Comparison of ENCODE assay signal across 8 cellular contexts in genomic region chr21:44338971-44339910, GRCh38. TPM values are rescaled to one million over a fixed set of nuclear protein-coding genes. Genes with fewer than 3 reads are reported as not detected.
A peak's percentile ranks its signal among the peaks of the same experiment; 100 is the strongest.
DNase-seq lines count a peak whose midpoint lies in the region; ATAC-seq and TF ChIP-seq lines count a peak whose summit lies in the region.

Gene CFAP410 (minus strand): TSS chr21:44339390. CDS start chr21:44339194, 196 bp downstream.

- H3K4me1 Mint-ChIP-seq in activated naive CD4-positive, alpha-beta T cell treated with anti-CD3 and anti-CD28 coated beads for 36 hours (ENCODE audit: low read depth): peaks cover 14% of the 10 kb centered on the region

- H3K27ac Mint-ChIP-seq in activated naive CD4-positive, alpha-beta T cell treated with anti-CD3 and anti-CD28 coated beads for 36 hours: peak within 1 kb of the TSS; percentile 86

- ATAC-seq in HG02571 (IDR thresholded peaks at IDR 0.05; ENCODE audit: unreplicated experiment) (peak; percentile 88), gastroesophageal sphincter (peak; percentile 96)

- H3K36me3 ChIP-seq in GM06990 (ENCODE audit: control insufficient read depth, insufficient read depth, low read length) (no peaks in the 10 kb centered on the region; the same call in 1 of the 2 replicates), gastroesophageal sphincter (peaks cover 0 to 26% of the 10 kb centered on the region in 2 donors), neutrophil (no peaks in the 10 kb centered on the region)

- WGBS in gastroesophageal sphincter (ENCODE audit: low coverage in 1 of 2), 2 donors: 0 to 3% methylated on average over 9 to 24 of the region's 90 CpGs

- DNase-seq in GM06990 (ENCODE audit: extremely low read depth, insufficient read length): peak; percentile 97
- DNase-seq in NB4 (ENCODE audit: low read depth): peak; percentile 95
- peak; percentile 90 for DNase-seq in SK-N-DZ (ENCODE audit: low spot score)
- peak; percentile 95 for DNase-seq in activated naive CD4-positive, alpha-beta T cell treated with anti-CD3 and anti-CD28 coated beads for 36 hours

- H3K27me3 ChIP-seq in GM06990 (replicated peaks; ENCODE audit: control insufficient read depth, insufficient read depth, low read length) (no peaks in the 10 kb centered on the region), gastroesophageal sphincter (no peaks in the 10 kb centered on the region), neutrophil (no peaks in the 10 kb centered on the region)

- no peak for TF ChIP-seq EP300 in gastroesophageal sphincter (IDR thresholded peaks at IDR 0.05)

- H3K4me3 ChIP-seq in GM06990 (replicated peaks; ENCODE audit: low read depth, low read length) (peak within 1 kb of the TSS; percentile 95), NB4 (ENCODE audit: low read depth, low read length) (peak within 1 kb of the TSS; percentile 87), gastroesophageal sphincter (peak within 1 kb of the TSS; percentile 76 to 79), neutrophil (ENCODE audit: low read depth in 1 of 2, low read length in 1 of 2) (peak within 1 kb of the TSS; percentile 79 to 99)

- CTCF ChIA-PET in activated naive CD4-positive, alpha-beta T cell treated with anti-CD3 and anti-CD28 coated beads for 36 hours (lab: Charles Lee): interaction anchor here (1.7 kb wide), 1 partner anchor 41 kb away, joined by 5 read pairs; no protein-coding TSS in a partner anchor

- peaks cover 0 to 30% (median 14%) of the 10 kb centered on the region in 3 donors for H3K4me1 ChIP-seq in gastroesophageal sphincter
- H3K4me1 ChIP-seq in neutrophil (ENCODE audit: control insufficient read depth in 1 of 2, insufficient read depth in 1 of 2, low read depth in 1 of 2, low read length in 1 of 2): peaks cover 10 to 18% of the 10 kb centered on the region in 2 experiments

- no peaks in the 10 kb centered on the region for H3K36me3 Mint-ChIP-seq in activated naive CD4-positive, alpha-beta T cell treated with anti-CD3 and anti-CD28 coated beads for 36 hours (ENCODE audit: low read depth)

- no peaks in the 10 kb centered on the region for H3K27me3 Mint-ChIP-seq in activated naive CD4-positive, alpha-beta T cell treated with anti-CD3 and anti-CD28 coated beads for 36 hours (ENCODE audit: low read depth)

- H3K9me3 ChIP-seq in gastroesophageal sphincter (no peaks in the 10 kb centered on the region), neutrophil (no peaks in the 10 kb centered on the region)

- H3K27ac ChIP-seq in gastroesophageal sphincter (peak within 1 kb of the TSS; percentile 94 to 99 (median 99)), neutrophil (peak within 1 kb of the TSS; percentile 96)

- TF ChIP-seq CTCF in GM06990 (IDR thresholded peaks at IDR 0.05; ENCODE audit: insufficient read depth, low read length, poor library complexity, severe bottlenecking) (no peak), NB4 (IDR thresholded peaks at IDR 0.05; ENCODE audit: low read depth, low read length) (no peak), gastroesophageal sphincter (IDR thresholded peaks at IDR 0.05) (peak in 1 of 4 experiments; percentile 5), neutrophil (IDR thresholded peaks at IDR 0.05) (peak; percentile 51), subcutaneous adipose tissue (IDR thresholded peaks at IDR 0.05; ENCODE audit: low read depth) (no peak)

- no peaks in the 10 kb centered on the region for H3K9me3 Mint-ChIP-seq in activated naive CD4-positive, alpha-beta T cell treated with anti-CD3 and anti-CD28 coated beads for 36 hours

- intact Hi-C loops in activated naive CD4-positive, alpha-beta T cell treated with anti-CD3 and anti-CD28 coated beads for 36 hours (cut with micrococcal nuclease): loop anchor here (1.0 to 10.0 kb wide), 6 partner anchors 16 to 1367 kb away; partner anchors contain the start of genes LRRC3, PFKL, PKNOX1 and SUMO3

- H3K4me3 Mint-ChIP-seq in activated naive CD4-positive, alpha-beta T cell treated with anti-CD3 and anti-CD28 coated beads for 36 hours: peak within 1 kb of the TSS; percentile 83

- TF ChIP-seq POLR2A in NB4 (IDR thresholded peaks at IDR 0.05; ENCODE audit: extremely low read depth, insufficient read length) (peak; percentile 94), gastroesophageal sphincter (IDR thresholded peaks at IDR 0.05) (peak; percentile 96 to 97)

RNA-seq across cellular contexts. Expression of gene CFAP410, which starts in this region (rescaled TPM):
- 15.8 and 18.8 TPM in 2 replicates for polyA plus RNA-seq in SK-N-DZ (2014; cell fraction: cytosol; rRNA removed)
- polyA plus RNA-seq in SK-N-DZ (2014; cell fraction: nucleus; rRNA removed): 22.7 and 35.3 TPM in 2 replicates
- total RNA-seq in activated naive CD4-positive, alpha-beta T cell treated with anti-CD3 and anti-CD28 coated beads for 36 hours: 10 to 100 TPM; 13.2 to 14.8 TPM
- 10 to 100 TPM; 26.2 to 35.0 (median 30.2) TPM for total RNA-seq in gastroesophageal sphincter
- total RNA-seq in subcutaneous adipose tissue: 10 to 100 TPM in 3 of 4 donors, 1 to 10 TPM in 1; 9.1 to 56.7 (median 23.1) TPM

Comparison
In these comparisons a context has a peak if more than half of its experiments do, and no peak if none do; other contexts are left out.
1. Peak in every context shown above with its lines: DNase-seq, ATAC-seq, H3K4me3 ChIP-seq and H3K27ac ChIP-seq.